8 cellular contexts compared by ENCODE assay signal in the genomic region with DNA sequence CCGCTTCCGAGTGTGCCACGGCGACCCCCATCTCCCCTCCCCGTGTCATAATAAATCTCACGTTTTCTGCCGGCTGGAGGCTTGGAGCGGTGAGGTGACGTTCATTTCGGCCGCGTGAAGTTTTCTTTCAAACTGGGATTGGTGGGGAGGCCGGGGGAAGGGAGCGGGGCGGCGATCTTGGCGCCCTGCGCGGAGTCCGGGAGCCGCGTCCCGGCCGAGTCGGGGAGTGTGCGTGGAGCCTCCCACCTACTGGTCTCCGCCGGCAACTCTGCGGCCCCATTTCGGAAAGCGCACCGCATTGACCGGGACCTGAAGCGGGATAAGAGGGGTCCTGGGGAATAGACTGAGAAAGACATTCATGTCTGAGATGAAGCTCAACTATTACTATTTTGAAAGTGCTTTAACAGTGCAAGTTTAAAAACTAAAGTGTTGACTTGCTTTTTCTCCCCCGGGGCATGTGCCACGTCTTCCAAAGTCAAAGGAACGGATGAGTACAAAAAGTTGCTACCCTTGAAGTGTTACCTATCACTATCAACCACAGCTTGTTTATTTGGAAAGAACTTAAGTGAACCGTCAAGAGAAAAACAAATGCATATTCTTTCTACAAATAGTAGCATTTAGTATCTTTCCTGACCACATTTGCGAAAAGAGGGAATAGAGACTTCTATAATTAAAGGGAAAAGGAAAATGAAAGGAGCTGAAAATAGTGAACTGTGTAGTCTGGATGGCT. TPM values are rescaled to one million over a fixed set of nuclear protein-coding genes. Genes with fewer than 3 reads are reported as not detected.
DNase-seq lines count a peak whose midpoint lies in the region; ATAC-seq, FAIRE-seq and TF ChIP-seq lines count a peak whose summit lies in the region.

No MANE protein-coding gene starts in this region.

- peaks cover 9% of the 10 kb centered on the region; the same call in 1 of the 2 replicates for H3K4me1 ChIP-seq in iPS-20b (ENCODE audit: insufficient read depth, low read length)
- peaks cover 30% of the 10 kb centered on the region in 2 donors for H3K4me1 ChIP-seq in gastrocnemius medialis

- no peaks in the 10 kb centered on the region for H3K36me3 ChIP-seq in iPS-20b (ENCODE audit: insufficient read depth, low read depth, low read length)
- H3K36me3 ChIP-seq in gastrocnemius medialis = no peaks in the 10 kb centered on the region

- peak; percentile 34 for ATAC-seq in HG03432 (IDR thresholded peaks at IDR 0.05; ENCODE audit: unreplicated experiment)
- peak; percentile 70 to 73 for ATAC-seq in gastrocnemius medialis

- no peak for TF ChIP-seq POLR2A in gastrocnemius medialis (IDR thresholded peaks at IDR 0.05)

- H3K9ac ChIP-seq in iPS-20b (ENCODE audit: low read depth, low read length) = peak overlapping the region; percentile 72; the same call in 1 of the 2 replicates

- intact Hi-C loops in gastrocnemius medialis (cut with DNase I; ENCODE audit: low total_unique reads) = loop anchor here (1.0 to 2.0 kb wide), 3 partner anchors 87 to 466 kb away; no protein-coding TSS in a partner anchor

- H3K27ac ChIP-seq in iPS-20b (ENCODE audit: low read length) (no peak overlapping the region), gastrocnemius medialis (peak overlapping the region; percentile 93 to 99 (median 98))

- peak overlapping the region; percentile 72 for H3K4me3 ChIP-seq in iPS-20b (ENCODE audit: low read length)
- H3K4me3 ChIP-seq in gastrocnemius medialis = peak overlapping the region; percentile 71 to 94 (median 89)

- H3K9me3 ChIP-seq in iPS-20b (ENCODE audit: insufficient read depth, low read depth, low read length) (no peaks in the 10 kb centered on the region), gastrocnemius medialis (no peaks in the 10 kb centered on the region)

- H3K27me3 ChIP-seq in iPS-20b (ENCODE audit: insufficient read depth, low read length) = peaks cover 9% of the 10 kb centered on the region
- no peaks in the 10 kb centered on the region for H3K27me3 ChIP-seq in gastrocnemius medialis

- in situ Hi-C loops in T47D (cut with HindIII; ENCODE audit: low pct_unique_long_range_greater_than_20kb, low sequenced_read_pairs) (no loop called here), gastrocnemius medialis (cut with MboI; ENCODE audit: low sequenced_read_pairs in 4 of 4) (loop anchor here in 3 of 4 donors (5.0 to 10.0 kb wide), 3 partner anchors 377 to 467 kb away; no protein-coding TSS in a partner anchor)

- no peak for FAIRE-seq in D721Med (lab: Jason Lieb, UNC)
- peak; percentile 93 for FAIRE-seq in GM19239 (lab: Jason Lieb, UNC)

- TF ChIP-seq CTCF in D721Med (IDR thresholded peaks at IDR 0.05; ENCODE audit: insufficient read depth, missing control alignments) = peak; percentile 16
- peak in 4 of 5 experiments; percentile 15 to 62 (median 44) for TF ChIP-seq CTCF in gastrocnemius medialis (IDR thresholded peaks at IDR 0.05 in 4 of 5, conservative IDR thresholded peaks at IDR 0.05 in 1 of 5)

- DNase-seq in D721Med (ENCODE audit: insufficient read length, low spot score) (no peak), GM19239 (ENCODE audit: insufficient read length, low spot score) (peak; percentile 5), RKO (ENCODE audit: low spot score) (peak; percentile 28), T47D (ENCODE audit: low read depth in 1 of 2, low spot score in 1 of 2) (peak; percentile 28 to 75), gastrocnemius medialis (peak; percentile 54 to 70), NCI-H187 (lab: John Stamatoyannopoulos, UW) (no peak)

RNA-seq across cellular contexts. Expression of a gene that starts 0.8 kb away (rescaled TPM):
- total RNA-seq in gastrocnemius medialis = 10 to 100 TPM in 1 of 4 donors, 1 to 10 TPM in 3; 4.9 to 15.5 (median 6.0) TPM

Comparison
In these comparisons a context has a peak if more than half of its experiments do, and no peak if none do; other contexts are left out.
1. DNase-seq: peak in GM19239 (single experiment), RKO (single experiment), T47D (2 of 2) and gastrocnemius medialis (2 of 2); none in D721Med (single experiment) and NCI-H187 (0 of 2).